ENCODE assay signal across 1 cellular context in genomic region chr10:100373298-100374136, GRCh38.
A peak's percentile ranks its signal among the peaks of the same experiment; 100 is the strongest.
TF ChIP-seq lines count a peak whose summit lies in the region.

No MANE protein-coding gene starts in this region.

TF ChIP-seq in HepG2, 621 proteins besides CTCF, POLR2A, EP300 and RAD21 (continued from another document and continues in another):
- TF ChIP-seq ZHX2 (IDR thresholded peaks at IDR 0.05; ENCODE audit: low read depth) (no peak), ZHX2 (CRISPR knock-in tag; IDR thresholded peaks at IDR 0.05; ENCODE audit: borderline replicate concordance) (no peak), WIZ (CRISPR knock-in tag; IDR thresholded peaks at IDR 0.05) (no peak), ARNTL (CRISPR knock-in tag; IDR thresholded peaks at IDR 0.05) (no peak), ZNF547 (CRISPR knock-in tag; IDR thresholded peaks at IDR 0.05) (no peak; the same call in 1 of the 2 replicates), SKIL (CRISPR knock-in tag; IDR thresholded peaks at IDR 0.05; ENCODE audit: borderline replicate concordance) (peak; percentile 36; the same call in 1 of the 2 replicates), FOXA3 (CRISPR knock-in tag; IDR thresholded peaks at IDR 0.05) (peak; percentile 82), NFKB2 (CRISPR knock-in tag; IDR thresholded peaks at IDR 0.05; ENCODE audit: borderline replicate concordance) (no peak; the same call in 1 of the 2 replicates), GFI1 (CRISPR knock-in tag; IDR thresholded peaks at IDR 0.05; ENCODE audit: borderline replicate concordance) (0 out of 2 replicates have a peak, but pooled peaks have one; percentile 45), NFIC (IDR thresholded peaks at IDR 0.05; ENCODE audit: low read length) (0 out of 2 replicates have a peak, but pooled peaks have one; percentile 71), GTF2F1 (IDR thresholded peaks at IDR 0.05; ENCODE audit: low read length) (no peak), NFATC3 (CRISPR knock-in tag; IDR thresholded peaks at IDR 0.05) (no peak), ZMYM4 (CRISPR knock-in tag; IDR thresholded peaks at IDR 0.05) (peak; percentile 58), KAT8 (CRISPR knock-in tag; IDR thresholded peaks at IDR 0.05) (peak; percentile 66), FIP1L1 (IDR thresholded peaks at IDR 0.05; ENCODE audit: borderline replicate concordance, insufficient read depth, low read depth, low read length) (no peak), ZNF564 (CRISPR knock-in tag; IDR thresholded peaks at IDR 0.05) (no peak), ZNF556 (CRISPR knock-in tag; IDR thresholded peaks at IDR 0.05; ENCODE audit: borderline replicate concordance) (peak; percentile 11; the same call in 1 of the 2 replicates), SPEN (CRISPR knock-in tag; IDR thresholded peaks at IDR 0.05; ENCODE audit: low read depth) (peak; percentile 62; the same call in 1 of the 2 replicates), MED8 (CRISPR knock-in tag; IDR thresholded peaks at IDR 0.05; ENCODE audit: insufficient replicate concordance) (peak; percentile 67), RCOR2 (CRISPR knock-in tag; IDR thresholded peaks at IDR 0.05) (peak; percentile 30; the same call in 1 of the 2 replicates), ZKSCAN5 (CRISPR knock-in tag; IDR thresholded peaks at IDR 0.05) (no peak), HNF4A (CRISPR knock-in tag; IDR thresholded peaks at IDR 0.05) (peak; percentile 12; the same call in 1 of the 2 replicates), CBX2 (IDR thresholded peaks at IDR 0.05; ENCODE audit: low read depth, low read length) (no peak), CBX2 (CRISPR knock-in tag; IDR thresholded peaks at IDR 0.05; ENCODE audit: low read depth) (no peak), MXI1 (IDR thresholded peaks at IDR 0.05; ENCODE audit: borderline replicate concordance, low read depth, low read length) (no peak; the same call in 2 of the 3 replicates), HOXA5 (CRISPR knock-in tag; IDR thresholded peaks at IDR 0.05) (peak; percentile 60; the same call in 1 of the 2 replicates)
- TF ChIP-seq, protein P1, sequence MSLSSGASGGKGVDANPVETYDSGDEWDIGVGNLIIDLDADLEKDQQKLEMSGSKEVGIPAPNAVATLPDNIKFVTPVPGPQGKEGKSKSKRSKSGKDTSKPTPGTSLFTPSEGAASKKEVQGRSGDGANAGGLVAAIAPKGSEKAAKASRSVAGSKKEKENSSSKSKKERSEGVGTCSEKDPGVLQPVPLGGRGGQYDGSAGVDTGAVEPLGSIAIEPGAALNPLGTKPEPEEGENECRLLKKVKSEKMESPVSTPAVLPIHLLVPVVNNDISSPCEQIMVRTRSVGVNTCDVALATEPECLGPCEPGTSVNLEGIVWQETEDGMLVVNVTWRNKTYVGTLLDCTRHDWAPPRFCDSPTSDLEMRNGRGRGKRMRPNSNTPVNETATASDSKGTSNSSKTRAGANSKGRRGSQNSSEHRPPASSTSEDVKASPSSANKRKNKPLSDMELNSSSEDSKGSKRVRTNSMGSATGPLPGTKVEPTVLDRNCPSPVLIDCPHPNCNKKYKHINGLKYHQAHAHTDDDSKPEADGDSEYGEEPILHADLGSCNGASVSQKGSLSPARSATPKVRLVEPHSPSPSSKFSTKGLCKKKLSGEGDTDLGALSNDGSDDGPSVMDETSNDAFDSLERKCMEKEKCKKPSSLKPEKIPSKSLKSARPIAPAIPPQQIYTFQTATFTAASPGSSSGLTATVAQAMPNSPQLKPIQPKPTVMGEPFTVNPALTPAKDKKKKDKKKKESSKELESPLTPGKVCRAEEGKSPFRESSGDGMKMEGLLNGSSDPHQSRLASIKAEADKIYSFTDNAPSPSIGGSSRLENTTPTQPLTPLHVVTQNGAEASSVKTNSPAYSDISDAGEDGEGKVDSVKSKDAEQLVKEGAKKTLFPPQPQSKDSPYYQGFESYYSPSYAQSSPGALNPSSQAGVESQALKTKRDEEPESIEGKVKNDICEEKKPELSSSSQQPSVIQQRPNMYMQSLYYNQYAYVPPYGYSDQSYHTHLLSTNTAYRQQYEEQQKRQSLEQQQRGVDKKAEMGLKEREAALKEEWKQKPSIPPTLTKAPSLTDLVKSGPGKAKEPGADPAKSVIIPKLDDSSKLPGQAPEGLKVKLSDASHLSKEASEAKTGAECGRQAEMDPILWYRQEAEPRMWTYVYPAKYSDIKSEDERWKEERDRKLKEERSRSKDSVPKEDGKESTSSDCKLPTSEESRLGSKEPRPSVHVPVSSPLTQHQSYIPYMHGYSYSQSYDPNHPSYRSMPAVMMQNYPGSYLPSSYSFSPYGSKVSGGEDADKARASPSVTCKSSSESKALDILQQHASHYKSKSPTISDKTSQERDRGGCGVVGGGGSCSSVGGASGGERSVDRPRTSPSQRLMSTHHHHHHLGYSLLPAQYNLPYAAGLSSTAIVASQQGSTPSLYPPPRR (CRISPR knock-in tag; IDR thresholded peaks at IDR 0.05; ENCODE audit: borderline replicate concordance): peak; percentile 13; the same call in 1 of the 2 replicates
- TF ChIP-seq, protein P2, sequence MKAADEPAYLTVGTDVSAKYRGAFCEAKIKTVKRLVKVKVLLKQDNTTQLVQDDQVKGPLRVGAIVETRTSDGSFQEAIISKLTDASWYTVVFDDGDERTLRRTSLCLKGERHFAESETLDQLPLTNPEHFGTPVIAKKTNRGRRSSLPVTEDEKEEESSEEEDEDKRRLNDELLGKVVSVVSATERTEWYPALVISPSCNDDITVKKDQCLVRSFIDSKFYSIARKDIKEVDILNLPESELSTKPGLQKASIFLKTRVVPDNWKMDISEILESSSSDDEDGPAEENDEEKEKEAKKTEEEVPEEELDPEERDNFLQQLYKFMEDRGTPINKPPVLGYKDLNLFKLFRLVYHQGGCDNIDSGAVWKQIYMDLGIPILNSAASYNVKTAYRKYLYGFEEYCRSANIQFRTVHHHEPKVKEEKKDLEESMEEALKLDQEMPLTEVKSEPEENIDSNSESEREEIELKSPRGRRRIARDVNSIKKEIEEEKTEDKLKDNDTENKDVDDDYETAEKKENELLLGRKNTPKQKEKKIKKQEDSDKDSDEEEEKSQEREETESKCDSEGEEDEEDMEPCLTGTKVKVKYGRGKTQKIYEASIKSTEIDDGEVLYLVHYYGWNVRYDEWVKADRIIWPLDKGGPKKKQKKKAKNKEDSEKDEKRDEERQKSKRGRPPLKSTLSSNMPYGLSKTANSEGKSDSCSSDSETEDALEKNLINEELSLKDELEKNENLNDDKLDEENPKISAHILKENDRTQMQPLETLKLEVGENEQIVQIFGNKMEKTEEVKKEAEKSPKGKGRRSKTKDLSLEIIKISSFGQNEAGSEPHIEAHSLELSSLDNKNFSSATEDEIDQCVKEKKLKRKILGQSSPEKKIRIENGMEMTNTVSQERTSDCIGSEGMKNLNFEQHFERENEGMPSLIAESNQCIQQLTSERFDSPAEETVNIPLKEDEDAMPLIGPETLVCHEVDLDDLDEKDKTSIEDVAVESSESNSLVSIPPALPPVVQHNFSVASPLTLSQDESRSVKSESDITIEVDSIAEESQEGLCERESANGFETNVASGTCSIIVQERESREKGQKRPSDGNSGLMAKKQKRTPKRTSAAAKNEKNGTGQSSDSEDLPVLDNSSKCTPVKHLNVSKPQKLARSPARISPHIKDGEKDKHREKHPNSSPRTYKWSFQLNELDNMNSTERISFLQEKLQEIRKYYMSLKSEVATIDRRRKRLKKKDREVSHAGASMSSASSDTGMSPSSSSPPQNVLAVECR (CRISPR knock-in tag; IDR thresholded peaks at IDR 0.05; ENCODE audit: borderline replicate concordance): peak; percentile 76; the same call in 1 of the 2 replicates
- TF ChIP-seq, protein P3, sequence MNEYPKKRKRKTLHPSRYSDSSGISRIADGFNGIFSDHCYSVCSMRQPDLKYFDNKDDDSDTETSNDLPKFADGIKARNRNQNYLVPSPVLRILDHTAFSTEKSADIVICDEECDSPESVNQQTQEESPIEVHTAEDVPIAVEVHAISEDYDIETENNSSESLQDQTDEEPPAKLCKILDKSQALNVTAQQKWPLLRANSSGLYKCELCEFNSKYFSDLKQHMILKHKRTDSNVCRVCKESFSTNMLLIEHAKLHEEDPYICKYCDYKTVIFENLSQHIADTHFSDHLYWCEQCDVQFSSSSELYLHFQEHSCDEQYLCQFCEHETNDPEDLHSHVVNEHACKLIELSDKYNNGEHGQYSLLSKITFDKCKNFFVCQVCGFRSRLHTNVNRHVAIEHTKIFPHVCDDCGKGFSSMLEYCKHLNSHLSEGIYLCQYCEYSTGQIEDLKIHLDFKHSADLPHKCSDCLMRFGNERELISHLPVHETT (CRISPR knock-in tag; conservative IDR thresholded peaks at IDR 0.05): 0 out of 2 replicates have a peak, but pooled peaks have one; percentile 10
- TF ChIP-seq, protein P4, sequence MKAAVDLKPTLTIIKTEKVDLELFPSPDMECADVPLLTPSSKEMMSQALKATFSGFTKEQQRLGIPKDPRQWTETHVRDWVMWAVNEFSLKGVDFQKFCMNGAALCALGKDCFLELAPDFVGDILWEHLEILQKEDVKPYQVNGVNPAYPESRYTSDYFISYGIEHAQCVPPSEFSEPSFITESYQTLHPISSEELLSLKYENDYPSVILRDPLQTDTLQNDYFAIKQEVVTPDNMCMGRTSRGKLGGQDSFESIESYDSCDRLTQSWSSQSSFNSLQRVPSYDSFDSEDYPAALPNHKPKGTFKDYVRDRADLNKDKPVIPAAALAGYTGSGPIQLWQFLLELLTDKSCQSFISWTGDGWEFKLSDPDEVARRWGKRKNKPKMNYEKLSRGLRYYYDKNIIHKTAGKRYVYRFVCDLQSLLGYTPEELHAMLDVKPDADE (CRISPR knock-in tag; IDR thresholded peaks at IDR 0.05): no peak
- TF ChIP-seq, protein P5, sequence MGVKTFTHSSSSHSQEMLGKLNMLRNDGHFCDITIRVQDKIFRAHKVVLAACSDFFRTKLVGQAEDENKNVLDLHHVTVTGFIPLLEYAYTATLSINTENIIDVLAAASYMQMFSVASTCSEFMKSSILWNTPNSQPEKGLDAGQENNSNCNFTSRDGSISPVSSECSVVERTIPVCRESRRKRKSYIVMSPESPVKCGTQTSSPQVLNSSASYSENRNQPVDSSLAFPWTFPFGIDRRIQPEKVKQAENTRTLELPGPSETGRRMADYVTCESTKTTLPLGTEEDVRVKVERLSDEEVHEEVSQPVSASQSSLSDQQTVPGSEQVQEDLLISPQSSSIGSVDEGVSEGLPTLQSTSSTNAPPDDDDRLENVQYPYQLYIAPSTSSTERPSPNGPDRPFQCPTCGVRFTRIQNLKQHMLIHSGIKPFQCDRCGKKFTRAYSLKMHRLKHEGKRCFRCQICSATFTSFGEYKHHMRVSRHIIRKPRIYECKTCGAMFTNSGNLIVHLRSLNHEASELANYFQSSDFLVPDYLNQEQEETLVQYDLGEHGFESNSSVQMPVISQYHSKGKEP (CRISPR knock-in tag; IDR thresholded peaks at IDR 0.05): no peak
- TF ChIP-seq, protein P6, sequence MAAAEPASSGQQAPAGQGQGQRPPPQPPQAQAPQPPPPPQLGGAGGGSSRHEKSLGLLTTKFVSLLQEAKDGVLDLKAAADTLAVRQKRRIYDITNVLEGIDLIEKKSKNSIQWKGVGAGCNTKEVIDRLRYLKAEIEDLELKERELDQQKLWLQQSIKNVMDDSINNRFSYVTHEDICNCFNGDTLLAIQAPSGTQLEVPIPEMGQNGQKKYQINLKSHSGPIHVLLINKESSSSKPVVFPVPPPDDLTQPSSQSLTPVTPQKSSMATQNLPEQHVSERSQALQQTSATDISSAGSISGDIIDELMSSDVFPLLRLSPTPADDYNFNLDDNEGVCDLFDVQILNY (CRISPR knock-in tag; conservative IDR thresholded peaks at IDR 0.05): no peak; the same call in 1 of the 2 replicates
